13 cellular contexts compared by ENCODE assay signal in genomic region chr3:137071104-137071503, GRCh38.
"Had no signal": no experiment of that assay in that cellular context is flagged by ENCODE, and none has a peak within 500 bp of the region (broad histone marks: within the 10 kb centered on the region; RNA-seq: fewer than 3 reads in every experiment).

No MANE protein-coding gene starts in this region.

- H3K9me3 ChIP-seq: left lung had no signal

- H3K4me1 ChIP-seq: left lung, neural progenitor cell had no signal

- H3K27ac ChIP-seq: dorsolateral prefrontal cortex, left lung, neural progenitor cell had no signal

- H3K4me3 ChIP-seq: dorsolateral prefrontal cortex, left lung, neural progenitor cell had no signal

- H3K36me3 ChIP-seq: left lung, neural progenitor cell had no signal

- DNase-seq: activated CD4-positive, alpha-beta T cell treated with anti-CD3 and anti-CD28 coated beads, Interleukin-2, amount 50 U/mL, for 48 hours; amniotic stem cell; dorsolateral prefrontal cortex; foreskin melanocyte; glutamatergic neuron; hippocampal formation; left lung; naive thymus-derived CD4-positive, alpha-beta T cell; stimulated activated CD4-positive, alpha-beta T cell treated with anti-CD3 and anti-CD28 coated beads, Interleukin-12 subunit alpha, Interleukin-12 subunit beta, amount 100 ng/mL, for 4 hours; stimulated activated CD4-positive, alpha-beta T cell treated with anti-CD3 and anti-CD28 coated beads, Interleukin-1b, Interleukin-23, amount 100 ng/mL, for 48 hours; stimulated activated CD8-positive, alpha-beta memory T cell treated with anti-CD3 and anti-CD28 coated beads, Interleukin-4, amount 100 ng/mL, for 48 hours; stimulated activated naive CD4-positive, alpha-beta T cell had no signal

- H3K27me3 ChIP-seq: left lung, neural progenitor cell had no signal

- ATAC-seq: left lung; naive thymus-derived CD4-positive, alpha-beta T cell had no signal
